ENCODE assay signal across 8 cellular contexts in genomic region chr14:81519200-81519998, GRCh38. TPM values are rescaled to one million over a fixed set of nuclear protein-coding genes. Genes with fewer than 3 reads are reported as not detected.
DNase-seq lines count a peak whose midpoint lies in the region; ATAC-seq and TF ChIP-seq lines count a peak whose summit lies in the region.

No MANE protein-coding gene starts in this region.

- H3K14ac ChIP-seq in mesenchymal stem cell (ENCODE audit: low read length in 2 of 2), result no peak overlapping the region

- peak; percentile 89 for ATAC-seq in HG03460 (IDR thresholded peaks at IDR 0.05; ENCODE audit: unreplicated experiment)

- 62 to 68% (median 65%) methylated on average over 3 of the region's 3 CpGs for WGBS in adrenal gland, 4 donors
- WGBS in mesenchymal stem cell, result 35% methylated on average over 3 of the region's 3 CpGs

- no peak for TF ChIP-seq POLR2A in adrenal gland (IDR thresholded peaks at IDR 0.05)

- peak overlapping the region in 4 of 5 donors; percentile 41 to 80 (median 60) for H3K27ac ChIP-seq in adrenal gland
- H3K27ac ChIP-seq in mesenchymal stem cell (ENCODE audit: low read length, poor library complexity, severe bottlenecking), result no peak overlapping the region

- H2BK5ac ChIP-seq in mesenchymal stem cell (ENCODE audit: low read depth, low read length, poor library complexity, severe bottlenecking), result no peak overlapping the region

- H3K36me3 Mint-ChIP-seq in activated naive CD4-positive, alpha-beta T cell treated with anti-CD3 and anti-CD28 coated beads, Interleukin-2, amount 50 U/mL, for 24 hours, result peaks cover 31% of the 10 kb centered on the region

- no peak overlapping the region for H3K9ac ChIP-seq in mesenchymal stem cell (ENCODE audit: low read length)

- H3K4me1 Mint-ChIP-seq in activated naive CD4-positive, alpha-beta T cell treated with anti-CD3 and anti-CD28 coated beads, Interleukin-2, amount 50 U/mL, for 24 hours, result peaks cover 51% of the 10 kb centered on the region

- no peaks in the 10 kb centered on the region for H3K9me3 Mint-ChIP-seq in activated naive CD4-positive, alpha-beta T cell treated with anti-CD3 and anti-CD28 coated beads, Interleukin-2, amount 50 U/mL, for 24 hours

- H3K23ac ChIP-seq in mesenchymal stem cell (ENCODE audit: low read length in 2 of 2), result no peak overlapping the region

- H3K4me1 ChIP-seq in adrenal gland (replicated peaks in 1 of 2) (peaks cover 22 to 75% of the 10 kb centered on the region in 2 donors), mesenchymal stem cell (ENCODE audit: control insufficient read depth, insufficient read depth, low read depth, low read length) (no peaks in the 10 kb centered on the region)

- H2BK12ac ChIP-seq in mesenchymal stem cell (ENCODE audit: low read length in 2 of 2), result no peak overlapping the region

- peaks cover 25% of the 10 kb centered on the region for H3K79me1 ChIP-seq in mesenchymal stem cell (replicated peaks; ENCODE audit: low read length, poor library complexity, severe bottlenecking)

- DNase-seq in activated naive CD4-positive, alpha-beta T cell treated with Interleukin-2 at 50 U/mL for 16 hours, result no peak
- DNase-seq in adrenal gland, result peak in 1 of 7 donors; percentile 40
- peak; percentile 35 for DNase-seq in mesenchymal stem cell
- DNase-seq in GM03348 (ENCODE audit: low spot score), result no peak
- DNase-seq in RKO (ENCODE audit: low spot score), result no peak
- no peak for DNase-seq in NCI-H1105 treated with DMSO at 0.1 percent for 48 hours (lab: John Stamatoyannopoulos, UW)

- H3K9me3 ChIP-seq in adrenal gland (replicated peaks in 1 of 3) (no peaks in the 10 kb centered on the region), mesenchymal stem cell (ENCODE audit: control insufficient read depth, low read length) (no peaks in the 10 kb centered on the region)

- no peaks in the 10 kb centered on the region for H3K27me3 Mint-ChIP-seq in activated naive CD4-positive, alpha-beta T cell treated with anti-CD3 and anti-CD28 coated beads, Interleukin-2, amount 50 U/mL, for 24 hours

- H3K4ac ChIP-seq in mesenchymal stem cell (ENCODE audit: low read depth in 1 of 2, low read length in 2 of 2), result peak overlapping the region in 1 of 2 experiments; percentile 13

- no peak overlapping the region for H4K8ac ChIP-seq in mesenchymal stem cell (ENCODE audit: low read length)

- no peak overlapping the region for H2BK15ac ChIP-seq in mesenchymal stem cell (ENCODE audit: low read depth, poor library complexity, severe bottlenecking)

- H3K27ac Mint-ChIP-seq in activated naive CD4-positive, alpha-beta T cell treated with anti-CD3 and anti-CD28 coated beads, Interleukin-2, amount 50 U/mL, for 24 hours, result peak overlapping the region; percentile 88

- H3K4me3 Mint-ChIP-seq in activated naive CD4-positive, alpha-beta T cell treated with anti-CD3 and anti-CD28 coated beads, Interleukin-2, amount 50 U/mL, for 24 hours, result peak overlapping the region; percentile 42

- intact Hi-C loops in adrenal gland (cut with DNase I), result no loop called here

- no peaks in the 10 kb centered on the region for H3K27me3 ChIP-seq in adrenal gland
- H3K27me3 ChIP-seq in mesenchymal stem cell (ENCODE audit: control insufficient read depth in 1 of 2, insufficient read depth in 1 of 2, low read length in 2 of 2), result no peaks in the 10 kb centered on the region

- no peak overlapping the region for H2BK120ac ChIP-seq in mesenchymal stem cell (ENCODE audit: low read depth, low read length)

- no peak overlapping the region for H3K4me2 ChIP-seq in mesenchymal stem cell (ENCODE audit: low read length, poor library complexity, severe bottlenecking)

- peaks cover 0 to 2% of the 10 kb centered on the region in 2 donors for H3K36me3 ChIP-seq in adrenal gland (replicated peaks in 1 of 2)
- peaks cover under 1 to 46% of the 10 kb centered on the region in 2 experiments for H3K36me3 ChIP-seq in mesenchymal stem cell (ENCODE audit: control insufficient read depth in 1 of 2, insufficient read depth in 2 of 2, low read depth in 1 of 2, low read length in 2 of 2)

- peak overlapping the region in 1 of 2 experiments; percentile 52 for H3K18ac ChIP-seq in mesenchymal stem cell (ENCODE audit: low read depth in 1 of 2, low read length in 2 of 2)

- peak overlapping the region; percentile 9 for H4K91ac ChIP-seq in mesenchymal stem cell (ENCODE audit: low read length)

- TF ChIP-seq CTCF in adrenal gland (IDR thresholded peaks at IDR 0.05), result no peak

- no peak overlapping the region for H2AK5ac ChIP-seq in mesenchymal stem cell (ENCODE audit: low read length, severe bottlenecking)

- no peak overlapping the region for H2AFZ ChIP-seq in mesenchymal stem cell (ENCODE audit: low read depth, low read length)

- H3K4me3 ChIP-seq in adrenal gland (no peak overlapping the region), mesenchymal stem cell (ENCODE audit: insufficient read depth in 1 of 2, low read depth in 1 of 2, low read length in 2 of 2) (no peak overlapping the region)

RNA-seq across cellular contexts. Expression of gene SEL1L, which starts 14.3 kb away (rescaled TPM):
- 100 to 1,000 TPM in 1 of 8 donors, 10 to 100 TPM in 7; 32.5 to 119 (median 68.4) TPM for total RNA-seq in adrenal gland
- 10 to 100 TPM in 2 of 3 donors, 1 to 10 TPM in 1; 8.3 to 50.2 (median 10.5) TPM for polyA plus RNA-seq in adrenal gland
- polyA plus RNA-seq in mesenchymal stem cell (2013, experiment 1 of 2), result 57.8 TPM
- polyA plus RNA-seq in mesenchymal stem cell (2013, experiment 2 of 2), result 58.9 TPM
